ENCODE assay signal across 10 cellular contexts in the genomic region with DNA sequence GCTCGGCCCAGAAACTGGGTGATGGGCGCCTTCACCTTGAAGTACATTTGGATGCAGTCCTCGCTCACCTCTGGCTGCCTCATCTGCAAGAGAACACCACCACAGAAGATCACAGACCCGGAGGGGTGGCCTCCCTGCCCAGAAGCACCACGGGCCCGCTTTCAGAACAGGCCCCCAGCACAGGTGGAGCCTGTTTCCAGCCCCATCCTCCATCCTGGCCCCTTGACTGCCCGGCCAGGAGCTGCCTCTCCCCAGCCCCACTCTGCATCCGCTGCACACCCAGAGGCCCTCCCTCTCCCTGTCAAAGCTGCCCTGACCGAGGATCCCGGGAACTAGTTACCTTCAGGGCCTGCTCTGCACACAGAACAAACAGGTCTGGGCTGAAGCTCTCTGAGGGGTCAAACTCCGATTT. TPM values are rescaled to one million over a fixed set of nuclear protein-coding genes. Genes with fewer than 3 reads are reported as not detected.
DNase-seq lines count a peak whose midpoint lies in the region; ATAC-seq, FAIRE-seq and TF ChIP-seq lines count a peak whose summit lies in the region.
"Had no signal": no experiment of that assay in that cellular context is flagged by ENCODE, and none has a peak within 500 bp of the region (broad histone marks: within the 10 kb centered on the region; RNA-seq: fewer than 3 reads in every experiment).

No MANE protein-coding gene starts in this region.

- H3K4me1 Mint-ChIP-seq in activated naive CD4-positive, alpha-beta T cell treated with anti-CD3 and anti-CD28 coated beads for 36 hours (ENCODE audit: low read depth), result peaks cover 5% of the 10 kb centered on the region
- peaks cover 31 to 47% of the 10 kb centered on the region in 2 donors for H3K4me1 Mint-ChIP-seq in stimulated activated naive B cell treated with anti-CD40 and anti-IgM and Interleukin-4, amounts not matched to agents 10 μg/mL and 1 μg/mL and 100 μg/mL, for 72 hours

- H3K36me3 ChIP-seq in colonic mucosa (no peaks in the 10 kb centered on the region), HepG2 (replicated peaks in 1 of 2; ENCODE audit: control insufficient read depth in 1 of 2, insufficient read depth in 2 of 2, low read length in 2 of 2) (no peaks in the 10 kb centered on the region)

- H3K36me3 Mint-ChIP-seq in activated naive CD4-positive, alpha-beta T cell treated with anti-CD3 and anti-CD28 coated beads for 36 hours (ENCODE audit: low read depth), result no peaks in the 10 kb centered on the region
- no peaks in the 10 kb centered on the region for H3K36me3 Mint-ChIP-seq in stimulated activated naive B cell treated with anti-CD40 and anti-IgM and Interleukin-4, amounts not matched to agents 10 μg/mL and 1 μg/mL and 100 μg/mL, for 72 hours

- no peak overlapping the region for H2AFZ ChIP-seq in HepG2 (ENCODE audit: low read length)

- no peak overlapping the region for H3K9ac ChIP-seq in colonic mucosa (ENCODE audit: low read depth in 2 of 2, low read length in 2 of 2)
- H3K9ac ChIP-seq in HepG2 (ENCODE audit: insufficient read depth, low read depth, low read length), result no peak overlapping the region

- TF ChIP-seq CTCF in colonic mucosa (IDR thresholded peaks at IDR 0.05) (no peak), HepG2 (CRISPR knock-in tag; IDR thresholded peaks at IDR 0.05) (no peak)

- H3K27ac Mint-ChIP-seq in activated naive CD4-positive, alpha-beta T cell treated with anti-CD3 and anti-CD28 coated beads for 36 hours, result no peak overlapping the region
- peak overlapping the region; percentile 62 for H3K27ac Mint-ChIP-seq in stimulated activated naive B cell treated with anti-CD40 and anti-IgM and Interleukin-4, amounts not matched to agents 10 μg/mL and 1 μg/mL and 100 μg/mL, for 72 hours

- in situ Hi-C loops in HepG2 (cut with HindIII; ENCODE audit: extremely low pct_ligation_motif_present, low pct_unique_long_range_greater_than_20kb), result loop anchor here (10.0 kb wide), 1 partner anchor 183 kb away; no protein-coding TSS in a partner anchor

- H3K9me3 Mint-ChIP-seq in activated naive CD4-positive, alpha-beta T cell treated with anti-CD3 and anti-CD28 coated beads for 36 hours, result no peaks in the 10 kb centered on the region
- no peaks in the 10 kb centered on the region for H3K9me3 Mint-ChIP-seq in stimulated activated naive B cell treated with anti-CD40 and anti-IgM and Interleukin-4, amounts not matched to agents 10 μg/mL and 1 μg/mL and 100 μg/mL, for 72 hours

- TF ChIP-seq EP300 in HepG2 (IDR thresholded peaks at IDR 0.05; ENCODE audit: low read depth in 2 of 2, low read length in 2 of 2) (no peak), HepG2 (CRISPR knock-in tag; IDR thresholded peaks at IDR 0.05; ENCODE audit: borderline replicate concordance) (no peak)

- no peaks in the 10 kb centered on the region for H3K79me2 ChIP-seq in HepG2 (ENCODE audit: insufficient read depth, low read length)

- CTCF ChIA-PET in activated naive CD4-positive, alpha-beta T cell treated with anti-CD3 and anti-CD28 coated beads for 36 hours (lab: Charles Lee), result no interaction called here
- CTCF ChIA-PET in HepG2 (lab: Yijun Ruan, JAX; ENCODE audit: low intra/inter-chr PET ratio, low total read pairs), result interaction anchor here (3.2 kb wide), 1 partner anchor 183 kb away, joined by 24 read pairs; no protein-coding TSS in a partner anchor

- POLR2A ChIA-PET in HepG2 (lab: Yijun Ruan, JAX), result no interaction called here

- no peaks in the 10 kb centered on the region for H3K9me3 ChIP-seq in colonic mucosa
- H3K9me3 ChIP-seq in HepG2 (ENCODE audit: low read length), result no peaks in the 10 kb centered on the region

- 48% methylated on average over 4 of the region's 11 CpGs for WGBS in HepG2 (ENCODE audit: low lambda C conversion rate)

- BruUV-seq in HepG2 (replicated peaks; lab: Mats Ljungman, UMichigan), result no TSS peak

- H3K27me3 Mint-ChIP-seq in activated naive CD4-positive, alpha-beta T cell treated with anti-CD3 and anti-CD28 coated beads for 36 hours (ENCODE audit: low read depth), result peaks cover 53% of the 10 kb centered on the region
- H3K27me3 Mint-ChIP-seq in stimulated activated naive B cell treated with anti-CD40 and anti-IgM and Interleukin-4, amounts not matched to agents 10 μg/mL and 1 μg/mL and 100 μg/mL, for 72 hours, result peaks cover 62 to 82% of the 10 kb centered on the region in 2 donors

- no peak for FAIRE-seq in HepG2 (lab: Jason Lieb, UNC)

- ATAC-seq in HepG2, result peak; percentile 60
- no peak for ATAC-seq in stimulated activated naive B cell treated with anti-CD40 and anti-IgM and Interleukin-4, amounts not matched to agents 10 μg/mL and 1 μg/mL and 100 μg/mL, for 72 hours (replicated peaks)

- H4K20me1 ChIP-seq in HepG2 (ENCODE audit: insufficient read depth, low read length), result no peaks in the 10 kb centered on the region

- H3K27me3 ChIP-seq in colonic mucosa, result peaks cover 24% of the 10 kb centered on the region
- H3K27me3 ChIP-seq in HepG2 (ENCODE audit: control insufficient read depth in 1 of 2, insufficient read depth in 2 of 2, low read length in 2 of 2), result peaks cover 6 to 41% of the 10 kb centered on the region in 2 experiments; a peak in 3 of 5 replicates

- peak overlapping the region; percentile 24 for H3K4me3 Mint-ChIP-seq in activated naive CD4-positive, alpha-beta T cell treated with anti-CD3 and anti-CD28 coated beads for 36 hours
- peak overlapping the region; percentile 52 to 85 for H3K4me3 Mint-ChIP-seq in stimulated activated naive B cell treated with anti-CD40 and anti-IgM and Interleukin-4, amounts not matched to agents 10 μg/mL and 1 μg/mL and 100 μg/mL, for 72 hours

- no peak for DNase-seq in activated naive CD4-positive, alpha-beta T cell treated with anti-CD3 and anti-CD28 coated beads for 36 hours
- no peak for DNase-seq in activated naive CD4-positive, alpha-beta T cell treated with anti-CD3 and anti-CD28 coated beads, Interleukin-2, amount 50 U/mL, for 16 hours
- DNase-seq in colonic mucosa (no peak), HepG2 (ENCODE audit: low spot score) (no peak), ecto neural progenitor cell (ENCODE audit: low spot score) (no peak), NCI-H2107 treated with DMSO at 0.1 percent for 48 hours (lab: John Stamatoyannopoulos, UW; ENCODE audit: unreplicated experiment) (no peak)
- DNase-seq in stimulated activated naive B cell treated with anti-CD40 and anti-IgM and Interleukin-4, amounts not matched to agents 10 μg/mL and 1 μg/mL and 100 μg/mL, for 72 hours, result no peak
- DNase-seq in effector CD8-positive, alpha-beta T cell (lab: John Stamatoyannopoulos, UW), result no peak
- DNase-seq: activated gamma-delta T cell treated with Interleukin-2 at 50 U/mL for 16 hours had no signal

- no peak for TF ChIP-seq POLR2A in HepG2 (IDR thresholded peaks at IDR 0.05; ENCODE audit: insufficient read depth in 1 of 2, low read depth in 2 of 2, low read length in 2 of 2)

- H3K4me1 ChIP-seq in colonic mucosa (no peaks in the 10 kb centered on the region), HepG2 (ENCODE audit: insufficient read depth, low read length) (0 out of 2 replicates have a peak, but pooled peaks cover 9% of the 10 kb centered on the region)

- intact Hi-C loops in activated naive CD4-positive, alpha-beta T cell treated with anti-CD3 and anti-CD28 coated beads for 36 hours (cut with micrococcal nuclease), result loop anchor here (2.0 to 10.0 kb wide), 4 partner anchors 153 to 377 kb away; no protein-coding TSS in a partner anchor
- intact Hi-C loops in colonic mucosa (cut with DNase I), result no loop called here
- intact Hi-C loops in HepG2 (cut with micrococcal nuclease; ENCODE audit: unreplicated experiment), result no loop called here

- peak overlapping the region; percentile 40 for H3K4me3 ChIP-seq in colonic mucosa
- peak overlapping the region; percentile 34 to 51 (median 41); a peak in 3 of 6 replicates for H3K4me3 ChIP-seq in HepG2 (replicated peaks in 1 of 3; ENCODE audit: insufficient read depth in 1 of 3, low read depth in 2 of 3, low read length in 3 of 3)

- no peak for TF ChIP-seq RAD21 in HepG2 (CRISPR knock-in tag; IDR thresholded peaks at IDR 0.05)

- no peak overlapping the region for H3K27ac ChIP-seq in colonic mucosa
- H3K27ac ChIP-seq in HepG2 (ENCODE audit: extremely low read length, insufficient read depth, low read length), result no peak overlapping the region

- peak overlapping the region; percentile 73 for H3K4me2 ChIP-seq in HepG2 (ENCODE audit: low read depth, low read length)

TF ChIP-seq in HepG2, 621 proteins besides CTCF, POLR2A, EP300 and RAD21:
- TF ChIP-seq ZKSCAN8 (CRISPR knock-in tag; IDR thresholded peaks at IDR 0.05; ENCODE audit: borderline replicate concordance) (no peak), ZNF12 (CRISPR knock-in tag; IDR thresholded peaks at IDR 0.05) (peak; percentile 71; the same call in 1 of the 2 replicates)
TF ChIP-seq in HepG2: peak in this region for 1.

RNA-seq across cellular contexts. Expression of a gene that starts 0.7 kb away (rescaled TPM):
- not detected for total RNA-seq in activated naive CD4-positive, alpha-beta T cell treated with anti-CD3 and anti-CD28 coated beads for 36 hours
- total RNA-seq in colonic mucosa (under 1 TPM in 1 of 2 donors, not detected in 1; 0.13 TPM), HepG2 (2016; rRNA removed; fragmentation: Illumina TruSeq; extraction: Trizol) (0.74 and 0.84 TPM in 2 replicates)
- not detected in 2 replicates for total RNA-seq in HepG2 (2016; cell fraction: cytosol; rRNA removed; fragmentation: Illumina TruSeq; extraction: Trizol; ENCODE audit: low read depth)
- total RNA-seq in HepG2 (2016; cell fraction: insoluble cytoplasmic fraction; rRNA removed; fragmentation: Illumina TruSeq; extraction: Trizol), result 0.87 and 1.1 TPM in 2 replicates
- 0.21 and 0.34 TPM in 2 replicates for total RNA-seq in HepG2 (2016; cell fraction: membrane; rRNA removed; fragmentation: Illumina TruSeq; extraction: Trizol)
- total RNA-seq in HepG2 (2016; cell fraction: nucleus; rRNA removed; fragmentation: Illumina TruSeq; extraction: Trizol), result 0.53 and 1.3 TPM in 2 replicates
- polyA plus RNA-seq in HepG2 (2011; rRNA removed), result 0.10 and 0.24 TPM in 2 replicates
- 0.13 and 0.19 TPM in 2 replicates for polyA plus RNA-seq in HepG2 (2011; cell fraction: cytosol; rRNA removed)
- polyA plus RNA-seq in HepG2 (2011; cell fraction: nucleus; rRNA removed), result 0.05 and 0.27 TPM in 2 replicates
- polyA plus RNA-seq in HepG2 (2012), result 0.12 and 0.16 TPM in 2 replicates
- 0.18 and 0.26 TPM in 2 replicates for polyA plus RNA-seq in HepG2 (2016; cell fraction: cytosol; fragmentation: Illumina TruSeq; extraction: Trizol; ENCODE audit: low read depth)
- polyA plus RNA-seq in HepG2 (2016; cell fraction: insoluble cytoplasmic fraction; fragmentation: Illumina TruSeq; extraction: Trizol; ENCODE audit: low read depth), result 0.86 and 1.2 TPM in 2 replicates
- 0.33 and 0.34 TPM in 2 replicates for polyA plus RNA-seq in HepG2 (2016; cell fraction: membrane; fragmentation: Illumina TruSeq; extraction: Trizol; ENCODE audit: low read depth)
- 0.60 and 0.65 TPM in 2 replicates for polyA plus RNA-seq in HepG2 (2016; cell fraction: nucleus; fragmentation: Illumina TruSeq; extraction: Trizol; ENCODE audit: insufficient read depth, low read depth)
- 0.06 TPM in 1 of 2 replicates, not detected in the other for polyA minus RNA-seq in HepG2 (2011; rRNA and poly(A)+ RNA removed; ENCODE audit: low replicate concordance)
- polyA minus RNA-seq in HepG2 (2011; cell fraction: cytosol; rRNA and poly(A)+ RNA removed), result not detected in 2 replicates
- polyA minus RNA-seq in HepG2 (2011; cell fraction: nucleus; rRNA and poly(A)+ RNA removed), result 0.26 TPM in 1 of 2 replicates, not detected in the other
- total RNA-seq: M059J had no signal
